12 cellular contexts compared by ENCODE assay signal in genomic region chr15:66947471-66947870, GRCh38.
DNase-seq lines count a peak whose midpoint lies in the region; FAIRE-seq and TF ChIP-seq lines count a peak whose summit lies in the region.
"Had no signal": no experiment of that assay in that cellular context is flagged by ENCODE, and none has a peak within 500 bp of the region (broad histone marks: within the 10 kb centered on the region; RNA-seq: fewer than 3 reads in every experiment).

No MANE protein-coding gene starts in this region.

- no peak overlapping the region for H3K4me3 ChIP-seq in sigmoid colon
- H3K4me3 ChIP-seq: HAP-1, K562, SK-N-MC had no signal

- WGBS in sigmoid colon, 2 donors, result 83% methylated on average over 12 of the region's 12 CpGs

- no peaks in the 10 kb centered on the region for H3K4me1 ChIP-seq in sigmoid colon

- no peak for TF ChIP-seq EP300 in sigmoid colon (IDR thresholded peaks at IDR 0.05)

- DNase-seq in HTR-8/SVneo (ENCODE audit: insufficient read length, low spot score) (no peak), astrocyte of the hippocampus (ENCODE audit: low read depth, low spot score) (peak; percentile 30), iris pigment epithelial cell (ENCODE audit: low read depth) (peak; percentile 78), sigmoid colon (peak; percentile 35), inferior parietal cortex (ENCODE audit: extremely low spot score) (no peak), AML-193 (lab: John Stamatoyannopoulos, UW) (no peak), head of caudate nucleus (no peak)
- DNase-seq in stimulated activated naive CD4-positive, alpha-beta T cell (lab: John Stamatoyannopoulos, UW), result no peak
- DNase-seq: NCI-H2171 had no signal

- H3K36me3 ChIP-seq in sigmoid colon, result no peaks in the 10 kb centered on the region
- H3K36me3 ChIP-seq: HAP-1 had no signal

- intact Hi-C loops in sigmoid colon (cut with DNase I) (loop anchor here (2.0 to 10.0 kb wide), 2 partner anchors 117 to 307 kb away; partner anchors contain the start of genes AAGAB, IQCH and SMAD3), head of caudate nucleus (cut with DNase I) (loop anchor here (10.0 kb wide), 1 partner anchor 127 kb away; no protein-coding TSS in a partner anchor)

- peak; percentile 9 for FAIRE-seq in HTR-8/SVneo (lab: Jason Lieb, UNC)

- H3K9me3 ChIP-seq in sigmoid colon, result no peaks in the 10 kb centered on the region
- H3K9me3 ChIP-seq: HAP-1 had no signal

- no peak overlapping the region for H3K27ac ChIP-seq in sigmoid colon
- H3K27ac ChIP-seq: SK-N-MC had no signal

- TF ChIP-seq CTCF in sigmoid colon (IDR thresholded peaks at IDR 0.05), result no peak

- TF ChIP-seq POLR2A in sigmoid colon (IDR thresholded peaks at IDR 0.05), result no peak

- no peaks in the 10 kb centered on the region for H3K27me3 ChIP-seq in sigmoid colon

Comparison
In these comparisons a context has a peak if more than half of its experiments do, and no peak if none do; other contexts are left out.
1. DNase-seq: peak in astrocyte of the hippocampus (single experiment), iris pigment epithelial cell (single experiment) and sigmoid colon (single experiment); none in HTR-8/SVneo (single experiment), inferior parietal cortex (single experiment), AML-193 (0 of 2), head of caudate nucleus (0 of 42) and stimulated activated naive CD4-positive, alpha-beta T cell (0 of 6).